ENCODE assay signal across 13 cellular contexts in the genomic region with DNA sequence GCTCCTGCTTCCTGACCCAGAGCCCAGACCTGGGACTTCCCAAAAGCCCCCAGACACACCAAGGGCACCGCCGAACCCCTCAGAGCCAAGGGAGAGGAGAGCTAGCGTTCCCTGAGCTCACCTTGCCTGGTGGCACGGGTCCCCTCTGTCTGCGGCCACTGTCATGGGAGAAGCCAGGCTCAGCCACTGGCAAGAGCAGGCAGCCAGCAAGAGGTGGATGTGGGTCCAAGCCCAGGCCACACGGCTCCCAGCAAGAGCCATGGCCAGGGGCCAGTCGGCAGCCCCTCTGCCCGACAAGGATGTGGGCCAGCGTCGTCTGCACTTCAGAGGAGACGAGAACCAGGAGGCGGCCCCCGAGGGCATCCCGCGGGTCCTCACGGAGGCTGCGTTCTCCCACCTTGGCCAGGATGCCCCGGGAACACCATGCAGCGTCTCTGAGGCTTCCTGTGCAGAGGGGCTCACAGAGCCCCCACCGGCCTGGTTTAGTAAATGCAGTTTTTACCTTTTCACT. TPM values are rescaled to one million over a fixed set of nuclear protein-coding genes. Genes with fewer than 3 reads are reported as not detected.
DNase-seq lines count a peak whose midpoint lies in the region; ATAC-seq and TF ChIP-seq lines count a peak whose summit lies in the region.
"Had no signal": no experiment of that assay in that cellular context is flagged by ENCODE, and none has a peak within 500 bp of the region (broad histone marks: within the 10 kb centered on the region; RNA-seq: fewer than 3 reads in every experiment).

No MANE protein-coding gene starts in this region.

- peak overlapping the region; percentile 59 for H3K27ac Mint-ChIP-seq in activated naive CD4-positive, alpha-beta T cell treated with anti-CD3 and anti-CD28 coated beads, Interleukin-2, amount 50 U/mL, for 24 hours
- no peak overlapping the region for H3K27ac Mint-ChIP-seq in activated naive CD4-positive, alpha-beta T cell treated with anti-CD3 and anti-CD28 coated beads, Interleukin-2, amount 50 U/mL, for 72 hours

- no peak for DNase-seq in activated naive CD4-positive, alpha-beta T cell treated with anti-CD3 and anti-CD28 coated beads, Interleukin-2, amount 50 U/mL, for 72 hours (ENCODE audit: low spot score in 2 of 2)
- peak; percentile 62 for DNase-seq in iPS-NIHi11 (ENCODE audit: low spot score)
- DNase-seq in sciatic nerve (ENCODE audit: low spot score) = peak; percentile 57
- no peak for DNase-seq in AG08395 (ENCODE audit: low spot score)
- DNase-seq: MV-4-11 had no signal

- H3K9me3 ChIP-seq in OCI-LY1 (ENCODE audit: low read length) = peaks cover 8% of the 10 kb centered on the region; the same call in 1 of the 2 replicates

- H3K27me3 Mint-ChIP-seq in activated naive CD4-positive, alpha-beta T cell treated with anti-CD3 and anti-CD28 coated beads, Interleukin-2, amount 50 U/mL, for 24 hours = no peaks in the 10 kb centered on the region

- peaks cover 14% of the 10 kb centered on the region for H3K4me1 ChIP-seq in OCI-LY1 (ENCODE audit: insufficient read depth, low read length, severe bottlenecking)

- H3K27me3 ChIP-seq in OCI-LY1 (ENCODE audit: insufficient read depth, low read length) = peaks cover 3% of the 10 kb centered on the region; the same call in 1 of the 2 replicates
- H3K27me3 ChIP-seq: cardiac muscle cell had no signal

- no peak overlapping the region for H3K27ac ChIP-seq in OCI-LY1 (ENCODE audit: low read depth, low read length, poor library complexity, severe bottlenecking)
- H3K27ac ChIP-seq: cardiac muscle cell had no signal

- H3K79me2 ChIP-seq in OCI-LY1 (ENCODE audit: insufficient read depth, low read length) = no peaks in the 10 kb centered on the region

- H3K36me3 ChIP-seq in OCI-LY1 (ENCODE audit: insufficient read depth, low read length) = peaks cover 21% of the 10 kb centered on the region

- H3K4me3 Mint-ChIP-seq in activated naive CD4-positive, alpha-beta T cell treated with anti-CD3 and anti-CD28 coated beads, Interleukin-2, amount 50 U/mL, for 24 hours = peak overlapping the region; percentile 44

- H2AFZ ChIP-seq in OCI-LY1 (ENCODE audit: low read length) = no peak overlapping the region

- ATAC-seq in activated naive CD4-positive, alpha-beta T cell treated with anti-CD3 and anti-CD28 coated beads, Interleukin-2, amount 50 U/mL, for 72 hours = no peak
- ATAC-seq in sciatic nerve (no peak), HG03108 (IDR thresholded peaks at IDR 0.05; ENCODE audit: unreplicated experiment) (no peak), esophagus mucosa (no peak)
- ATAC-seq: activated CD4-positive, CD25-positive, alpha-beta regulatory T cell treated with anti-CD3 and anti-CD28 coated beads, Interleukin-2, amount 50 U/mL, for 24 hours had no signal

- no peak overlapping the region for H3K4me2 ChIP-seq in OCI-LY1 (ENCODE audit: low read length)

- H3K9me3 Mint-ChIP-seq in activated naive CD4-positive, alpha-beta T cell treated with anti-CD3 and anti-CD28 coated beads, Interleukin-2, amount 50 U/mL, for 24 hours = no peaks in the 10 kb centered on the region
- H3K9me3 Mint-ChIP-seq in activated naive CD4-positive, alpha-beta T cell treated with anti-CD3 and anti-CD28 coated beads, Interleukin-2, amount 50 U/mL, for 72 hours = peaks cover 4 to 11% of the 10 kb centered on the region in 2 donors

- intact Hi-C loops in sciatic nerve (cut with DNase I) = no loop called here

- peaks cover 5% of the 10 kb centered on the region for H3K4me1 Mint-ChIP-seq in activated naive CD4-positive, alpha-beta T cell treated with anti-CD3 and anti-CD28 coated beads, Interleukin-2, amount 50 U/mL, for 24 hours

- peak; percentile 14; the same call in 1 of the 2 replicates for TF ChIP-seq CTCF in OCI-LY1 (IDR thresholded peaks at IDR 0.05; ENCODE audit: low read length)

- H3K4me3 ChIP-seq in OCI-LY1 (ENCODE audit: low read depth, low read length, poor library complexity, severe bottlenecking) = no peak overlapping the region
- H3K4me3 ChIP-seq: cardiac muscle cell, lung had no signal

- H3F3A ChIP-seq in OCI-LY1 (ENCODE audit: insufficient read depth, low read length) = no peaks in the 10 kb centered on the region

- peaks cover 3% of the 10 kb centered on the region for H3K36me3 Mint-ChIP-seq in activated naive CD4-positive, alpha-beta T cell treated with anti-CD3 and anti-CD28 coated beads, Interleukin-2, amount 50 U/mL, for 24 hours
- H3K36me3 Mint-ChIP-seq in activated naive CD4-positive, alpha-beta T cell treated with anti-CD3 and anti-CD28 coated beads, Interleukin-2, amount 50 U/mL, for 72 hours = peaks cover 11 to 14% of the 10 kb centered on the region in 2 donors

- no peak overlapping the region for H3K9ac ChIP-seq in OCI-LY1 (ENCODE audit: low read length)

- no peaks in the 10 kb centered on the region for H4K20me1 ChIP-seq in OCI-LY1 (ENCODE audit: insufficient read depth, low read length)

- H3K9me2 ChIP-seq in OCI-LY1 (ENCODE audit: low read depth, low read length) = no peaks in the 10 kb centered on the region

RNA-seq across cellular contexts. Expression of gene PPDPF, which starts 2.2 kb away (rescaled TPM):
- 100 to 1,000 TPM in 1 of 2 donors, 10 to 100 TPM in 1; 60.7 to 117 TPM for total RNA-seq in activated naive CD4-positive, alpha-beta T cell treated with anti-CD3 and anti-CD28 coated beads, Interleukin-2, amount 50 U/mL, for 72 hours
- total RNA-seq in sciatic nerve (257 TPM), esophagus mucosa (459 TPM)

RNA-seq across cellular contexts. Expression of gene PTK6, which starts 18.8 kb away (rescaled TPM):
- under 1 TPM; 0.54 to 0.57 TPM for total RNA-seq in activated naive CD4-positive, alpha-beta T cell treated with anti-CD3 and anti-CD28 coated beads, Interleukin-2, amount 50 U/mL, for 72 hours
- 0.13 TPM for total RNA-seq in sciatic nerve
- 92.7 TPM for total RNA-seq in esophagus mucosa
- total RNA-seq: cardiac muscle cell had no signal

RNA-seq across cellular contexts. Expression of gene EEF1A2, which starts 19.5 kb away (rescaled TPM):
- total RNA-seq in activated naive CD4-positive, alpha-beta T cell treated with anti-CD3 and anti-CD28 coated beads, Interleukin-2, amount 50 U/mL, for 72 hours = 1 to 10 TPM in 1 of 2 donors, under 1 TPM in 1; 0.14 to 3.1 TPM
- 0.45 TPM for total RNA-seq in sciatic nerve
- 0.76 TPM for total RNA-seq in esophagus mucosa

RNA-seq across cellular contexts. Expression of gene SRMS, which starts 29.1 kb away (rescaled TPM):
- not detected for total RNA-seq in activated naive CD4-positive, alpha-beta T cell treated with anti-CD3 and anti-CD28 coated beads, Interleukin-2, amount 50 U/mL, for 72 hours
- total RNA-seq in sciatic nerve (not detected), esophagus mucosa (0.44 TPM)
- total RNA-seq: cardiac muscle cell, lung, osteocyte had no signal

RNA-seq across cellular contexts. Expression of gene FNDC11, which starts 35.6 kb away (rescaled TPM):
- total RNA-seq in activated naive CD4-positive, alpha-beta T cell treated with anti-CD3 and anti-CD28 coated beads, Interleukin-2, amount 50 U/mL, for 72 hours = under 1 TPM in 1 of 2 donors, not detected in 1; 0.10 TPM
- total RNA-seq in sciatic nerve (0.94 TPM), esophagus mucosa (0.28 TPM)

Comparison
In these comparisons a context has a peak if more than half of its experiments do, and no peak if none do; other contexts are left out.
1. DNase-seq: peak in iPS-NIHi11 (single experiment) and sciatic nerve (single experiment); none in activated naive CD4-positive, alpha-beta T cell treated with anti-CD3 and anti-CD28 coated beads, Interleukin-2, amount 50 U/mL, for 72 hours (0 of 2) and AG08395 (single experiment).
2. RNA of gene PTK6, which starts 18.8 kb away (total RNA-seq): 92.7 TPM in esophagus mucosa (single experiment); 0.54 to 0.57 TPM in activated naive CD4-positive, alpha-beta T cell treated with anti-CD3 and anti-CD28 coated beads, Interleukin-2, amount 50 U/mL, for 72 hours and 0.13 TPM in sciatic nerve (single experiment); every median in the first group is over 10 times any median in the second.